In the genomic region with DNA sequence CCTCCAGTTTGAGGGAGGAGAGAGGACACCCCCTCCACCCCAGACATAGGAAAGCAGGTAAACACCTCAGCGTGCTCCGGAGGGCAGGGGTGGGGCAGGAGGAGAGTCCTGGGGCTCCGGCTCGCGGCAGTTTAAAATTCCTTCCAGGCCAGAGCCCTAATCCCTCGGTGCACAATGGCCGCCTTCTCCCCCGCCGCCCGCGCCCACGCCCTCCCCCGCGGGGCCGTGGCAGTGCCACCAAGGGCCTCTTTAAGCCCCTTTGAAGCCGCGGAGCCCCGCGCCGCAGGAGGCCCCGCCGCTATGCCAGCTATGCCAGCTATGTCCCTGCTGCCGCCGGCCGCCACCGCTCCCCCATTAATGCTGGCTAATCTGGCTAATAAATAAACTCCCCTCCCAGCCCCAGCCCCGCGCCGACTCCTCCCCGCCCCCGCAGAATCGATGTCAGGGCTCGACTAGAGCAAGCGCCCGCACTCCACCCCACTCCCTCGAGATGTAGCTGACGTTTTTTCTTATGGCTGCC, we compare ENCODE assay signal across 8 cellular contexts.
DNase-seq lines count a peak whose midpoint lies in the region; ATAC-seq, FAIRE-seq and TF ChIP-seq lines count a peak whose summit lies in the region.

No MANE protein-coding gene starts in this region.

- H3K4me2 ChIP-seq in HepG2 (ENCODE audit: low read depth, low read length): peak overlapping the region; percentile 73

- DNase-seq in AG04450 (ENCODE audit: low read depth, low spot score): no peak
- no peak for DNase-seq in HFF-Myc (ENCODE audit: extremely low read depth, low read depth)
- peak; percentile 74 to 82 (median 76) for DNase-seq in body of pancreas
- DNase-seq in HepG2 (ENCODE audit: low spot score): peak; percentile 47
- peak; percentile 52 to 88 for DNase-seq in upper lobe of left lung
- no peak for DNase-seq in posterior vena cava (ENCODE audit: low spot score)

- H4K20me1 ChIP-seq in HepG2 (ENCODE audit: insufficient read depth, low read length): no peaks in the 10 kb centered on the region

- in situ Hi-C loops in HepG2 (cut with HindIII; ENCODE audit: extremely low pct_ligation_motif_present, low pct_unique_long_range_greater_than_20kb): no loop called here

- intact Hi-C loops in body of pancreas (cut with DNase I) (no loop called here), HepG2 (cut with micrococcal nuclease; ENCODE audit: unreplicated experiment) (loop anchor here (5.0 kb wide), 1 partner anchor 70 kb away; no protein-coding TSS in a partner anchor), posterior vena cava (cut with DNase I) (loop anchor here in 1 of 2 donors (5.0 kb wide), 2 partner anchors 55 to 380 kb away; no protein-coding TSS in a partner anchor)

- TF ChIP-seq CTCF in AG04450 (IDR thresholded peaks at IDR 0.05; ENCODE audit: low read depth, low read length): no peak
- TF ChIP-seq CTCF in HFF-Myc (IDR thresholded peaks at IDR 0.05; ENCODE audit: low read depth, low read length, missing control alignments): no peak
- no peak for TF ChIP-seq CTCF in body of pancreas (IDR thresholded peaks at IDR 0.05)
- TF ChIP-seq CTCF in HepG2 (CRISPR knock-in tag; IDR thresholded peaks at IDR 0.05): no peak
- no peak for TF ChIP-seq CTCF in upper lobe of left lung (IDR thresholded peaks at IDR 0.05)

- H3K27me3 ChIP-seq in AG04450 (ENCODE audit: control insufficient read depth, insufficient read depth, low read length): no peaks in the 10 kb centered on the region
- H3K27me3 ChIP-seq in body of pancreas: no peaks in the 10 kb centered on the region
- peaks cover 0 to 5% of the 10 kb centered on the region in 2 experiments; a peak in 1 of 5 replicates for H3K27me3 ChIP-seq in HepG2 (ENCODE audit: control insufficient read depth in 1 of 2, insufficient read depth in 2 of 2, low read length in 2 of 2)
- peaks cover 0 to 24% (median 10%) of the 10 kb centered on the region in 4 donors for H3K27me3 ChIP-seq in upper lobe of left lung

- H2AFZ ChIP-seq in HepG2 (ENCODE audit: low read length): no peak overlapping the region

- CTCF ChIA-PET in AG04450 (lab: Charles Lee) (interaction anchor here (0.9 to 2.1 kb wide), 3 partner anchors 11 to 233 kb away, joined by 3 to 8 read pairs (median 3); no protein-coding TSS in a partner anchor), HepG2 (lab: Yijun Ruan, JAX; ENCODE audit: low intra/inter-chr PET ratio, low total read pairs) (no interaction called here)

- no peaks in the 10 kb centered on the region for H3K79me2 ChIP-seq in HepG2 (ENCODE audit: insufficient read depth, low read length)

- BruUV-seq in HepG2 (replicated peaks; lab: Mats Ljungman, UMichigan): no TSS peak

- H3K27ac ChIP-seq in AG04450 (ENCODE audit: low read depth, low read length) (no peak overlapping the region), body of pancreas (peak overlapping the region; percentile 55 to 90 (median 87)), HepG2 (ENCODE audit: extremely low read length, insufficient read depth, low read length) (no peak overlapping the region), upper lobe of left lung (peak overlapping the region in 3 of 4 donors; percentile 46 to 79 (median 66))

- H3K4me3 ChIP-seq in AG04450 (ENCODE audit: low read depth, low read length): peak overlapping the region; percentile 49
- peak overlapping the region; percentile 21; the same call in 1 of the 2 replicates for H3K4me3 ChIP-seq in HFF-Myc (replicated peaks; ENCODE audit: low read depth, low read length)
- H3K4me3 ChIP-seq in body of pancreas: no peak overlapping the region
- H3K4me3 ChIP-seq in HepG2 (replicated peaks in 1 of 3; ENCODE audit: insufficient read depth in 1 of 3, low read depth in 2 of 3, low read length in 3 of 3): peak overlapping the region; percentile 4 to 51 (median 29); a peak in 5 of 6 replicates
- peak overlapping the region in 3 of 4 donors; percentile 33 to 46 (median 35) for H3K4me3 ChIP-seq in upper lobe of left lung

- POLR2A ChIA-PET in AG04450 (lab: Yijun Ruan, JAX) (interaction anchor here (0.8 to 1.7 kb wide), 3 partner anchors 8 to 232 kb away, joined by 3 to 6 read pairs (median 4); partner anchors contain the start of gene VEGFA), HepG2 (lab: Yijun Ruan, JAX) (no interaction called here)

- no peak for TF ChIP-seq RAD21 in HepG2 (CRISPR knock-in tag; IDR thresholded peaks at IDR 0.05)

- H3K9me3 ChIP-seq in AG04450 (ENCODE audit: control insufficient read depth, insufficient read depth, low read length): no peaks in the 10 kb centered on the region; the same call in 1 of the 2 replicates
- no peaks in the 10 kb centered on the region for H3K9me3 ChIP-seq in body of pancreas
- H3K9me3 ChIP-seq in HepG2 (ENCODE audit: low read length): no peaks in the 10 kb centered on the region
- no peaks in the 10 kb centered on the region for H3K9me3 ChIP-seq in upper lobe of left lung

- TF ChIP-seq EP300 in HepG2 (IDR thresholded peaks at IDR 0.05; ENCODE audit: low read depth in 2 of 2, low read length in 2 of 2) (no peak; a peak in 1 of 4 replicates), HepG2 (CRISPR knock-in tag; IDR thresholded peaks at IDR 0.05; ENCODE audit: borderline replicate concordance) (no peak; the same call in 1 of the 2 replicates), upper lobe of left lung (IDR thresholded peaks at IDR 0.05) (no peak)

- ATAC-seq in body of pancreas (peak; percentile 77), HepG2 (peak; percentile 29), upper lobe of left lung (ENCODE audit: low FRiP score in 2 of 2) (peak; percentile 32 to 56), HG03139 (IDR thresholded peaks at IDR 0.05; ENCODE audit: unreplicated experiment) (no peak), GM18502 (IDR thresholded peaks at IDR 0.05; ENCODE audit: poor library complexity, unreplicated experiment) (no peak)

- H3K4me1 ChIP-seq in body of pancreas: peaks cover 62% of the 10 kb centered on the region
- peaks cover 92% of the 10 kb centered on the region for H3K4me1 ChIP-seq in HepG2 (ENCODE audit: insufficient read depth, low read length)
- H3K4me1 ChIP-seq in upper lobe of left lung: peaks cover 11 to 30% (median 14%) of the 10 kb centered on the region in 4 donors

- FAIRE-seq in HepG2 (lab: Jason Lieb, UNC): no peak

- TF ChIP-seq POLR2A in body of pancreas (IDR thresholded peaks at IDR 0.05) (no peak), HepG2 (IDR thresholded peaks at IDR 0.05; ENCODE audit: insufficient read depth in 1 of 2, low read depth in 2 of 2, low read length in 2 of 2) (no peak), upper lobe of left lung (IDR thresholded peaks at IDR 0.05) (no peak)

- 0 out of 2 replicates have a peak overlapping the region, but pooled peaks have one; percentile 36 for H3K9ac ChIP-seq in HepG2 (ENCODE audit: insufficient read depth, low read depth, low read length)

- 22 to 36% methylated on average over 33 to 37 of the region's 37 CpGs for WGBS in body of pancreas, 2 donors
- WGBS in HepG2 (ENCODE audit: low lambda C conversion rate): 16% methylated on average over 36 of the region's 37 CpGs
- 2 to 10% methylated on average over 10 to 37 of the region's 37 CpGs for WGBS in upper lobe of left lung, 2 donors

- H3K36me3 ChIP-seq in body of pancreas (replicated peaks in 1 of 2; ENCODE audit: insufficient read depth in 1 of 2, low read depth in 2 of 2): no peaks in the 10 kb centered on the region
- no peaks in the 10 kb centered on the region for H3K36me3 ChIP-seq in HepG2 (replicated peaks in 1 of 2; ENCODE audit: control insufficient read depth in 1 of 2, insufficient read depth in 2 of 2, low read length in 2 of 2)
- H3K36me3 ChIP-seq in upper lobe of left lung: no peaks in the 10 kb centered on the region

TF ChIP-seq in HepG2, 621 proteins besides CTCF, POLR2A, EP300 and RAD21 (continues in another document):
- TF ChIP-seq FOSL1 (CRISPR knock-in tag; IDR thresholded peaks at IDR 0.05; ENCODE audit: borderline replicate concordance) (no peak), ZNF773 (CRISPR knock-in tag; IDR thresholded peaks at IDR 0.05; ENCODE audit: borderline replicate concordance) (no peak), GATAD1 (CRISPR knock-in tag; IDR thresholded peaks at IDR 0.05) (no peak), KMT2A (CRISPR knock-in tag; IDR thresholded peaks at IDR 0.05) (no peak), YY1 (IDR thresholded peaks at IDR 0.05; ENCODE audit: insufficient read depth, insufficient replicate concordance, low read depth, low read length) (peak; percentile 67), PAXIP1 (CRISPR knock-in tag; conservative IDR thresholded peaks at IDR 0.05) (0 out of 2 replicates have a peak, but pooled peaks have one; percentile 18)

Comparison
In these comparisons a context has a peak if more than half of its experiments do, and no peak if none do; other contexts are left out.
1. DNase-seq: peak in body of pancreas (4 of 4), HepG2 (single experiment) and upper lobe of left lung (2 of 2); none in AG04450 (single experiment), HFF-Myc (single experiment) and posterior vena cava (single experiment).
2. H3K27ac ChIP-seq: peak in body of pancreas (4 of 4) and upper lobe of left lung (3 of 4); none in AG04450 (single experiment) and HepG2 (single experiment).
3. H3K4me3 ChIP-seq: peak in AG04450 (single experiment), HFF-Myc (single experiment), HepG2 (3 of 3) and upper lobe of left lung (3 of 4); none in body of pancreas (0 of 2).
4. ATAC-seq: peak in body of pancreas (single experiment), HepG2 (single experiment) and upper lobe of left lung (2 of 2); none in HG03139 (single experiment) and GM18502 (single experiment).